ENCODE assay signal across 1 cellular context in the genomic region with DNA sequence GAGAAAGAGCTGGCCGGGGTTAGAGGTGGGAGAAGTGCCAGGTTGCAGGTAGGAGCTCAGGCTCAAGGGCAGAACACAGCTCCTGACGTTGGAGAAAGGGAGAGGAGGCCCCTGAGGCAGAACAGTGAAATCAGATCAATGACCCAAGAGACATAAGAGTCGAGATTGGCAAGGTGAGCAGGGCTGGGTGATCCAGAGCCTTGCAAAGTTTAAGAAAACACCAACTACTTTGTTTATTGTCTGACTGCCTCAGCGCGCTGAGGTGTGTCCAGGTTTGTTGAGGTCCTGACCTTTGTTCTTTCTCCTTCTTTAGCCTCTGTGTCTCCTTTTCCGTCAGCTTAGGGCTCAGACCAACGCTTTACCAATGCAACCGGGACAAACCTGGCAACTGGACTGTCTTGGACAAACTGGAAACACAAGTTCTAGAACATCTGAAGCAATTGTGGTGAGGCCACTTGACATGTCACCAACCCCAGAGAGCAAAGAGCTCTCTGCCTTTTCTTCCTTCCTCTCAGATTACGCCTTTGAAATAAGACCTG.
TF ChIP-seq lines count a peak whose summit lies in the region.

No MANE protein-coding gene starts in this region.

TF ChIP-seq in HCT116, 20 proteins besides CTCF, POLR2A, EP300 and RAD21 (continued from another document):
- TF ChIP-seq SP1 (IDR thresholded peaks at IDR 0.05; ENCODE audit: low read depth): peak; percentile 56; the same call in 1 of the 2 replicates
- TF ChIP-seq TCF7L2 (IDR thresholded peaks at IDR 0.05; ENCODE audit: borderline replicate concordance, extremely low read depth, insufficient read depth, insufficient read length): peak; percentile 27
- no peak for TF ChIP-seq ZNF274 (IDR thresholded peaks at IDR 0.05; ENCODE audit: low read depth, low read length)
- TF ChIP-seq, protein P1, sequence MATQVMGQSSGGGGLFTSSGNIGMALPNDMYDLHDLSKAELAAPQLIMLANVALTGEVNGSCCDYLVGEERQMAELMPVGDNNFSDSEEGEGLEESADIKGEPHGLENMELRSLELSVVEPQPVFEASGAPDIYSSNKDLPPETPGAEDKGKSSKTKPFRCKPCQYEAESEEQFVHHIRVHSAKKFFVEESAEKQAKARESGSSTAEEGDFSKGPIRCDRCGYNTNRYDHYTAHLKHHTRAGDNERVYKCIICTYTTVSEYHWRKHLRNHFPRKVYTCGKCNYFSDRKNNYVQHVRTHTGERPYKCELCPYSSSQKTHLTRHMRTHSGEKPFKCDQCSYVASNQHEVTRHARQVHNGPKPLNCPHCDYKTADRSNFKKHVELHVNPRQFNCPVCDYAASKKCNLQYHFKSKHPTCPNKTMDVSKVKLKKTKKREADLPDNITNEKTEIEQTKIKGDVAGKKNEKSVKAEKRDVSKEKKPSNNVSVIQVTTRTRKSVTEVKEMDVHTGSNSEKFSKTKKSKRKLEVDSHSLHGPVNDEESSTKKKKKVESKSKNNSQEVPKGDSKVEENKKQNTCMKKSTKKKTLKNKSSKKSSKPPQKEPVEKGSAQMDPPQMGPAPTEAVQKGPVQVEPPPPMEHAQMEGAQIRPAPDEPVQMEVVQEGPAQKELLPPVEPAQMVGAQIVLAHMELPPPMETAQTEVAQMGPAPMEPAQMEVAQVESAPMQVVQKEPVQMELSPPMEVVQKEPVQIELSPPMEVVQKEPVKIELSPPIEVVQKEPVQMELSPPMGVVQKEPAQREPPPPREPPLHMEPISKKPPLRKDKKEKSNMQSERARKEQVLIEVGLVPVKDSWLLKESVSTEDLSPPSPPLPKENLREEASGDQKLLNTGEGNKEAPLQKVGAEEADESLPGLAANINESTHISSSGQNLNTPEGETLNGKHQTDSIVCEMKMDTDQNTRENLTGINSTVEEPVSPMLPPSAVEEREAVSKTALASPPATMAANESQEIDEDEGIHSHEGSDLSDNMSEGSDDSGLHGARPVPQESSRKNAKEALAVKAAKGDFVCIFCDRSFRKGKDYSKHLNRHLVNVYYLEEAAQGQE (IDR thresholded peaks at IDR 0.05; ENCODE audit: low read depth): no peak
- TF ChIP-seq, protein P2, sequence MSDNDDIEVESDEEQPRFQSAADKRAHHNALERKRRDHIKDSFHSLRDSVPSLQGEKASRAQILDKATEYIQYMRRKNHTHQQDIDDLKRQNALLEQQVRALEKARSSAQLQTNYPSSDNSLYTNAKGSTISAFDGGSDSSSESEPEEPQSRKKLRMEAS (IDR thresholded peaks at IDR 0.05): 0 out of 2 replicates have a peak, but pooled peaks have one; percentile 24
- no peak for TF ChIP-seq SIN3A (IDR thresholded peaks at IDR 0.05; ENCODE audit: low read depth)
- TF ChIP-seq YY1 (IDR thresholded peaks at IDR 0.05; ENCODE audit: extremely low read depth, insufficient replicate concordance, low read depth, low read length): no peak
- no peak for TF ChIP-seq FOSL1 (IDR thresholded peaks at IDR 0.05; ENCODE audit: low read depth)
- TF ChIP-seq EGR1 (IDR thresholded peaks at IDR 0.05; ENCODE audit: low read depth): no peak
- TF ChIP-seq ELF1 (IDR thresholded peaks at IDR 0.05; ENCODE audit: borderline replicate concordance, low read depth): no peak
- TF ChIP-seq, protein P3, sequence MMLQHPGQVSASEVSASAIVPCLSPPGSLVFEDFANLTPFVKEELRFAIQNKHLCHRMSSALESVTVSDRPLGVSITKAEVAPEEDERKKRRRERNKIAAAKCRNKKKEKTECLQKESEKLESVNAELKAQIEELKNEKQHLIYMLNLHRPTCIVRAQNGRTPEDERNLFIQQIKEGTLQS (IDR thresholded peaks at IDR 0.05): no peak
- TF ChIP-seq CEBPB (IDR thresholded peaks at IDR 0.05; ENCODE audit: low read depth): peak; percentile 37; the same call in 1 of the 2 replicates
- TF ChIP-seq SRF (IDR thresholded peaks at IDR 0.05; ENCODE audit: low read depth): no peak
- TF ChIP-seq ZFX (IDR thresholded peaks at IDR 0.05): no peak
- no peak for TF ChIP-seq EZH2phosphoT487 (IDR thresholded peaks at IDR 0.05; ENCODE audit: borderline replicate concordance)
- TF ChIP-seq EZH2 (IDR thresholded peaks at IDR 0.05): no peak
- no peak for TF ChIP-seq JUND (IDR thresholded peaks at IDR 0.05)
- TF ChIP-seq POLR2AphosphoS5 (IDR thresholded peaks at IDR 0.05; ENCODE audit: low read depth, low read length): no peak
TF ChIP-seq in HCT116: peak in this region for 5.
